Comparison of ENCODE assay signal across 33 cellular contexts in genomic region chr12:131702573-131702877, GRCh38.
"Had no signal": no experiment of that assay in that cellular context is flagged by ENCODE, and none has a peak within 500 bp of the region (broad histone marks: within the 10 kb centered on the region; RNA-seq: fewer than 3 reads in every experiment).

No MANE protein-coding gene starts in this region.

- H3K36me3 Mint-ChIP-seq: activated CD8-positive, alpha-beta memory T cell treated with anti-CD3 and anti-CD28 coated beads, Interleukin-2, amount 10 ng/mL, durations not matched to agents 7 days and 5 days; activated naive CD8-positive, alpha-beta T cell treated with anti-CD3 and anti-CD28 coated beads for 36 hours had no signal

- H3K27me3 ChIP-seq: adrenal gland, body of pancreas, brain microvascular endothelial cell had no signal

- H3K36me3 ChIP-seq: adrenal gland, brain microvascular endothelial cell, breast epithelium had no signal

- H3K4me1 ChIP-seq: adrenal gland, body of pancreas, breast epithelium had no signal

- H3K4me3 ChIP-seq: adrenal gland, body of pancreas, breast epithelium had no signal

- H3K4me1 Mint-ChIP-seq: activated B cell treated with CpG ODN at 0.5 μM for 24 hours; activated CD4-positive, alpha-beta T cell treated with anti-CD3 and anti-CD28 coated beads, Interleukin-2, amount 10 ng/mL, durations not matched to agents 24 days and 14 days; activated naive CD8-positive, alpha-beta T cell treated with anti-CD3 and anti-CD28 coated beads for 36 hours; activated T-helper 17 cell treated with anti-CD3 and anti-CD28 coated beads, Interleukin-2, amount 50 U/mL, for 72 hours had no signal

- H3K27ac ChIP-seq: adrenal gland, body of pancreas, brain microvascular endothelial cell, breast epithelium, VCaP had no signal

- H3K27ac Mint-ChIP-seq: activated B cell treated with CpG ODN at 0.5 μM for 24 hours; activated CD4-positive, alpha-beta memory T cell treated with anti-CD3 and anti-CD28 coated beads for 36 hours; activated CD4-positive, alpha-beta T cell treated with anti-CD3 and anti-CD28 coated beads, Interleukin-2, amount 10 ng/mL, durations not matched to agents 24 days and 14 days; activated CD8-positive, alpha-beta memory T cell treated with anti-CD3 and anti-CD28 coated beads, Interleukin-2, amount 10 ng/mL, durations not matched to agents 7 days and 5 days; activated CD8-positive, alpha-beta T cell treated with anti-CD3 and anti-CD28 coated beads for 36 hours; activated naive CD4-positive, alpha-beta T cell treated with anti-CD3 and anti-CD28 coated beads for 36 hours; activated naive CD4-positive, alpha-beta T cell treated with anti-CD3 and anti-CD28 coated beads, Interleukin-2, amount 50 U/mL, for 72 hours; activated naive CD8-positive, alpha-beta T cell treated with anti-CD3 and anti-CD28 coated beads for 36 hours; activated T-cell treated with anti-CD3 and anti-CD28 coated beads, Interleukin-2, amount 50 U/mL, for 72 hours; activated T-helper 1 cell treated with anti-CD3 and anti-CD28 coated beads, Interleukin-12 subunit alpha, Interleukin-12 subunit beta, Interleukin-2, Interleukin-4 antibody, amounts not matched to agents 30 ng/mL and 10 ng/mL and 1 ng/mL, durations not matched to agents 14 hours and 24 hours and 36 hours; activated T-helper 17 cell treated with anti-CD3 and anti-CD28 coated beads, Interleukin-2, amount 50 U/mL, for 72 hours; T-helper 1 cell treated with Interleukin-12 subunit alpha and Interleukin-12 subunit beta and Interleukin-4 antibody, amounts not matched to agents 30 μg/mL and 1 μg/mL, for 36 hours; T-helper 2 cell treated with Interferon-gamma antibody and Interleukin-4, amounts not matched to agents 5 μg/mL and 100 μg/mL, for 36 hours had no signal

- H3K27me3 Mint-ChIP-seq: activated B cell treated with CpG ODN at 0.5 μM for 24 hours; activated CD4-positive, alpha-beta memory T cell treated with anti-CD3 and anti-CD28 coated beads for 36 hours had no signal

- DNase-seq: activated B cell treated with CpG ODN at 0.5 μM for 24 hours; activated CD4-positive, alpha-beta memory T cell treated with anti-CD3 and anti-CD28 coated beads for 36 hours; activated CD4-positive, alpha-beta T cell treated with anti-CD3 and anti-CD28 coated beads for 4 hours; activated CD4-positive, alpha-beta T cell treated with anti-CD3 and anti-CD28 coated beads, Interleukin-2, amount 10 ng/mL, durations not matched to agents 24 days and 14 days; activated CD4-positive, alpha-beta T cell treated with anti-CD3 and anti-CD28 coated beads, Interleukin-2, amount 50 U/mL, for 1 hour; activated CD4-positive, alpha-beta T cell treated with anti-CD3 and anti-CD28 coated beads, Interleukin-2, amount 50 U/mL, for 4 hours; activated CD4-positive, CD25-positive, alpha-beta regulatory T cell treated with anti-CD3 and anti-CD28 coated beads, Interleukin-2, amount 50 U/mL, for 72 hours; activated CD8-positive, alpha-beta T cell treated with anti-CD3 and anti-CD28 coated beads for 36 hours; activated gamma-delta T cell treated with Interleukin-2 at 50 U/mL for 16 hours; activated naive CD4-positive, alpha-beta T cell; activated naive CD4-positive, alpha-beta T cell treated with anti-CD3 and anti-CD28 coated beads for 36 hours; activated naive CD4-positive, alpha-beta T cell treated with anti-CD3 and anti-CD28 coated beads, Interleukin-2, amount 50 U/mL, for 16 hours; activated naive CD8-positive, alpha-beta T cell treated with anti-CD3 and anti-CD28 coated beads for 36 hours; activated T-cell treated with anti-CD3 and anti-CD28 coated beads for 4 hours; activated T-cell treated with anti-CD3 and anti-CD28 coated beads, Interleukin-2, amount 50 U/mL, for 1 hour; activated T-cell treated with anti-CD3 and anti-CD28 coated beads, Interleukin-2, amount 50 U/mL, for 4 hours; activated T-cell treated with anti-CD3 and anti-CD28 coated beads, Interleukin-2, amount 50 U/mL, for 72 hours; amniotic stem cell; aorta; body of pancreas; brain microvascular endothelial cell; central memory CD4-positive, alpha-beta T cell; T-helper 1 cell; T-helper 9 cell had no signal

- H3K9me3 ChIP-seq: body of pancreas had no signal

- H3K4me3 Mint-ChIP-seq: activated B cell treated with CpG ODN at 0.5 μM for 24 hours; activated CD4-positive, alpha-beta memory T cell treated with anti-CD3 and anti-CD28 coated beads for 36 hours; activated CD4-positive, alpha-beta T cell treated with anti-CD3 and anti-CD28 coated beads, Interleukin-2, amount 10 ng/mL, durations not matched to agents 24 days and 14 days; activated CD8-positive, alpha-beta memory T cell treated with anti-CD3 and anti-CD28 coated beads, Interleukin-2, amount 10 ng/mL, durations not matched to agents 7 days and 5 days; activated CD8-positive, alpha-beta T cell treated with anti-CD3 and anti-CD28 coated beads for 36 hours; activated naive CD4-positive, alpha-beta T cell treated with anti-CD3 and anti-CD28 coated beads for 36 hours; activated naive CD8-positive, alpha-beta T cell treated with anti-CD3 and anti-CD28 coated beads for 36 hours; activated T-cell treated with anti-CD3 and anti-CD28 coated beads, Interleukin-2, amount 50 U/mL, for 4 hours; activated T-cell treated with anti-CD3 and anti-CD28 coated beads, Interleukin-2, amount 50 U/mL, for 72 hours; activated T-helper 1 cell treated with anti-CD3 and anti-CD28 coated beads, Interleukin-12 subunit alpha, Interleukin-12 subunit beta, Interleukin-2, Interleukin-4 antibody, amounts not matched to agents 30 ng/mL and 10 ng/mL and 1 ng/mL, durations not matched to agents 14 hours and 24 hours and 36 hours; activated T-helper 17 cell treated with anti-CD3 and anti-CD28 coated beads, Interleukin-2, amount 50 U/mL, for 72 hours; T-helper 1 cell treated with Interleukin-12 subunit alpha and Interleukin-12 subunit beta and Interleukin-4 antibody, amounts not matched to agents 30 μg/mL and 1 μg/mL, for 36 hours had no signal

- ATAC-seq: activated CD8-positive, alpha-beta memory T cell treated with anti-CD3 and anti-CD28 coated beads, Interleukin-2, amount 10 ng/mL, durations not matched to agents 7 days and 5 days; activated CD8-positive, alpha-beta T cell treated with anti-CD3 and anti-CD28 coated beads for 36 hours; activated naive CD4-positive, alpha-beta T cell treated with anti-CD3 and anti-CD28 coated beads, Interleukin-2, amount 50 U/mL, for 72 hours; activated T-cell treated with anti-CD3 and anti-CD28 coated beads, Interleukin-2, amount 50 U/mL, for 4 hours; activated T-cell treated with anti-CD3 and anti-CD28 coated beads, Interleukin-2, amount 50 U/mL, for 72 hours; activated T-helper 17 cell treated with anti-CD3 and anti-CD28 coated beads, Interleukin-2, amount 50 U/mL, for 72 hours; body of pancreas had no signal
